In genomic region chr14:84247693-84248092, GRCh38 we compare ENCODE assay signal across 33 cellular contexts.
"Had no signal": no experiment of that assay in that cellular context is flagged by ENCODE, and none has a peak within 500 bp of the region (broad histone marks: within the 10 kb centered on the region; RNA-seq: fewer than 3 reads in every experiment).

No MANE protein-coding gene starts in this region.

- H3K27ac ChIP-seq: adrenal gland, ascending aorta, body of pancreas, brain microvascular endothelial cell, breast epithelium, cardiac muscle cell had no signal

- H3K36me3 ChIP-seq: adrenal gland, ascending aorta, brain microvascular endothelial cell, breast epithelium, cardiac muscle cell had no signal

- H3K4me3 ChIP-seq: adrenal gland, ascending aorta, body of pancreas, breast epithelium, cardiac muscle cell had no signal

- H3K27me3 ChIP-seq: adrenal gland, ascending aorta, body of pancreas, brain microvascular endothelial cell, breast epithelium, cardiac muscle cell had no signal

- FAIRE-seq: astrocyte, bronchial epithelial cell had no signal

- H3K9me3 ChIP-seq: adrenal gland, ascending aorta, body of pancreas had no signal

- DNase-seq: activated effector memory CD4-positive, alpha-beta T cell treated with anti-CD3 and anti-CD28 coated beads, Interleukin-2, amount 50 U/mL, for 16 hours; activated effector memory CD4-positive, alpha-beta T cell treated with Interleukin-2 at 50 U/mL for 16 hours; activated gamma-delta T cell; activated gamma-delta T cell treated with Interleukin-2 at 50 U/mL for 16 hours; activated naive CD4-positive, alpha-beta T cell; activated naive CD4-positive, alpha-beta T cell treated with anti-CD3 and anti-CD28 coated beads for 36 hours; activated naive CD4-positive, alpha-beta T cell treated with anti-CD3 and anti-CD28 coated beads, Interleukin-2, amount 10 ng/mL, durations not matched to agents 7 days and 5 days; activated naive CD4-positive, alpha-beta T cell treated with anti-CD3 and anti-CD28 coated beads, Interleukin-2, amount 50 U/mL, for 16 hours; activated naive CD4-positive, alpha-beta T cell treated with Interleukin-2 at 50 U/mL for 16 hours; activated naive CD8-positive, alpha-beta T cell treated with anti-CD3 and anti-CD28 coated beads for 36 hours; activated naive CD8-positive, alpha-beta T cell treated with anti-CD3 and anti-CD28 coated beads, Interleukin-2, amount 10 ng/mL, durations not matched to agents 7 days and 5 days; activated naive CD8-positive, alpha-beta T cell treated with anti-CD3 and anti-CD28 coated beads, Interleukin-2, amount 50 U/mL, for 24 hours; activated T-cell treated with anti-CD3 and anti-CD28 coated beads, Interleukin-2, amount 50 U/mL, for 24 hours; activated T-cell treated with anti-CD3 and anti-CD28 coated beads, Interleukin-2, amount 50 U/mL, for 4 hours; activated T-cell treated with anti-CD3 and anti-CD28 coated beads, Interleukin-2, amount 50 U/mL, for 48 hours; activated T-cell treated with anti-CD3 and anti-CD28 coated beads, Interleukin-2, amount 50 U/mL, for 72 hours; adrenal gland; amniotic stem cell; amygdala; anterior cingulate cortex; aorta; body of pancreas; brain microvascular endothelial cell; caudate nucleus; central memory CD4-positive, alpha-beta T cell; cerebellar nuclear complex had no signal

- H3K4me1 ChIP-seq: adrenal gland, ascending aorta, body of pancreas, breast epithelium had no signal

- ATAC-seq: activated naive CD4-positive, alpha-beta T cell treated with anti-CD3 and anti-CD28 coated beads, Interleukin-2, amount 50 U/mL, for 72 hours; activated naive CD8-positive, alpha-beta T cell treated with anti-CD3 and anti-CD28 coated beads, Interleukin-2, amount 50 U/mL, for 24 hours; activated T-cell treated with anti-CD3 and anti-CD28 coated beads, Interleukin-2, amount 50 U/mL, for 4 hours; activated T-cell treated with anti-CD3 and anti-CD28 coated beads, Interleukin-2, amount 50 U/mL, for 72 hours; activated T-helper 17 cell treated with anti-CD3 and anti-CD28 coated beads, Interleukin-2, amount 50 U/mL, for 72 hours; body of pancreas had no signal
